27 cellular contexts compared by ENCODE assay signal in genomic region chr12:53023-53734, GRCh38. TPM values are rescaled to one million over a fixed set of nuclear protein-coding genes. Genes with fewer than 3 reads are reported as not detected.
"Had no signal": no experiment of that assay in that cellular context is flagged by ENCODE, and none has a peak within 500 bp of the region (broad histone marks: within the 10 kb centered on the region; RNA-seq: fewer than 3 reads in every experiment).

No MANE protein-coding gene starts in this region.

- H3K27ac Mint-ChIP-seq: activated naive CD4-positive, alpha-beta T cell treated with anti-CD3 and anti-CD28 coated beads for 36 hours; activated naive CD8-positive, alpha-beta T cell treated with anti-CD3 and anti-CD28 coated beads for 36 hours; mesothelial cell of epicardium; naive B cell; stimulated activated naive B cell treated with anti-CD40 and anti-IgM and Interleukin-4, amounts not matched to agents 10 μg/mL and 1 μg/mL and 100 μg/mL, for 72 hours had no signal

- H3K79me2 ChIP-seq: parathyroid adenoma had no signal

- H3K36me3 ChIP-seq: adrenal gland, ascending aorta, brain microvascular endothelial cell, stomach, suprapubic skin, tibial nerve had no signal

- H3K4me2 ChIP-seq: smooth muscle cell had no signal

- H2AFZ ChIP-seq: parathyroid adenoma had no signal

- FAIRE-seq: endothelial cell of umbilical vein, keratinocyte had no signal

- H3K27me3 ChIP-seq: ascending aorta had no signal

- H3K36me3 Mint-ChIP-seq: mesothelial cell of epicardium had no signal

- ATAC-seq: esophagus mucosa; left colon; psoas muscle; stimulated activated naive B cell treated with anti-CD40 and anti-IgM and Interleukin-4, amounts not matched to agents 10 μg/mL and 1 μg/mL and 100 μg/mL, for 72 hours had no signal

- H3K27ac ChIP-seq: adrenal gland, ascending aorta, brain microvascular endothelial cell, coronary artery, parathyroid adenoma, psoas muscle, stomach, suprapubic skin, tibial nerve had no signal

- H3K4me1 ChIP-seq: adrenal gland, ascending aorta, parathyroid adenoma, psoas muscle, suprapubic skin, tibial nerve had no signal

- DNase-seq: activated CD4-positive, alpha-beta T cell treated with anti-CD3 and anti-CD28 coated beads for 4 hours; activated CD4-positive, alpha-beta T cell treated with anti-CD3 and anti-CD28 coated beads, Interleukin-2, amount 50 U/mL, for 48 hours; activated CD4-positive, CD25-positive, alpha-beta regulatory T cell; activated CD8-positive, alpha-beta memory T cell treated with anti-CD3 and anti-CD28 coated beads for 24 hours; activated effector memory CD4-positive, alpha-beta T cell treated with Interleukin-2 at 50 U/mL for 16 hours; activated naive CD4-positive, alpha-beta T cell treated with anti-CD3 and anti-CD28 coated beads for 36 hours; activated naive CD8-positive, alpha-beta T cell treated with anti-CD3 and anti-CD28 coated beads for 36 hours; adrenal gland; brain microvascular endothelial cell; foreskin fibroblast; left colon; naive B cell; nucleus accumbens; psoas muscle; stimulated activated CD4-positive, alpha-beta T cell treated with anti-CD3 and anti-CD28 coated beads, Interleukin-2, amount 100 ng/mL, for 24 hours; stimulated activated naive B cell treated with anti-CD40 and anti-IgM and Interleukin-4, amounts not matched to agents 10 μg/mL and 1 μg/mL and 100 μg/mL, for 72 hours; stomach had no signal

- H3K4me1 Mint-ChIP-seq: activated naive CD8-positive, alpha-beta T cell treated with anti-CD3 and anti-CD28 coated beads for 36 hours; naive B cell; stimulated activated naive B cell treated with anti-CD40 and anti-IgM and Interleukin-4, amounts not matched to agents 10 μg/mL and 1 μg/mL and 100 μg/mL, for 72 hours had no signal

- H3K9ac ChIP-seq: parathyroid adenoma had no signal

- H3K4me3 ChIP-seq: adrenal gland, ascending aorta, coronary artery, psoas muscle, smooth muscle cell, stomach, suprapubic skin, tibial nerve had no signal

- H3K9me3 ChIP-seq: adrenal gland, ascending aorta, psoas muscle had no signal

- H3K4me3 Mint-ChIP-seq: activated naive CD4-positive, alpha-beta T cell treated with anti-CD3 and anti-CD28 coated beads for 36 hours; activated naive CD8-positive, alpha-beta T cell treated with anti-CD3 and anti-CD28 coated beads for 36 hours; mesothelial cell of epicardium; naive B cell; stimulated activated naive B cell treated with anti-CD40 and anti-IgM and Interleukin-4, amounts not matched to agents 10 μg/mL and 1 μg/mL and 100 μg/mL, for 72 hours had no signal

RNA-seq across cellular contexts. Expression of gene IQSEC3, which starts 13.4 kb away (rescaled TPM):
- total RNA-seq: endothelial cell of umbilical vein had no signal
- polyA plus RNA-seq: endothelial cell of umbilical vein, keratinocyte had no signal
